ENCODE assay signal across 11 cellular contexts in the genomic region with DNA sequence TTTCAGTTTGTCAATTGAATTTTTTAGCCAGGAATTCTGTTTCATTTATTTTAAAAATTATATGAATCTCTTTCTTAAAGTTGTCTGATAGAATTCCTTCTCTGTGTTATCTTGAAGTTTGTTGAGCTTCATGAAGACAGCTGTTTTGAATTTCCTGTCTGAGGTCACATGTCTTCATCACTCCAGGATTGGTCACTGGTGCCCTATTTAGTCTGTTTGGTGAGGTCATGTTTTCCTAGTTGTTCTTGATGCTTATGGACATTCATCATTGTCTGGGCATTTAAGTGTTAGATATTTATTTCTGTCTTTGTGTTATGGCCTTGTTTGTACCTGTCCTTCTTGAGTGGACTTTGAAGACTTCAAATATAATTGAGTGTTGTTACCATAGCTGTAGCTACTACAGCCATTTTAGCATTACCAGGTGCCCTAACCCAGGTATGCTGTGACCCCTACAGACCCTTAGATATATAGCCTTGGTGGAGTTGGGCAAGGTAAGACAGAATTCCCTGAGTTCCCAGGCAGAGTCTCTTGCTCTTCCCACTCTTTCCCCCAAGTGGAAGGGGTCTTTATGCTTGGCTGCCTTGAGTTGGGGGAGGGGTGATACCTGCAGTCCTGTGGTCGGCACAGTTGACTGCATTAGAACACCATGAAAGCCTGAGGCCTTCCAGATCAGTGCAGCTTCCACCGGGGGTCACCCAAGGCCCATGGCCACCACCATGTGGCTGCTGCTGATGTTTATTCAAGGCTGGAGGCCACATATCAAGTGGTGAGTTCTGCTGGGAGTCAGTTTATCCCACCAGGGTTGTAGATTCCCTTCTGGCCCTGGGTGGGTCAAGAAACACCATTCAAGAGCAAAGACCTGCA.
A peak's percentile ranks its signal among the peaks of the same experiment; 100 is the strongest.
DNase-seq lines count a peak whose midpoint lies in the region; ATAC-seq and TF ChIP-seq lines count a peak whose summit lies in the region.
"Had no signal": no experiment of that assay in that cellular context is flagged by ENCODE, and none has a peak within 500 bp of the region (broad histone marks: within the 10 kb centered on the region; RNA-seq: fewer than 3 reads in every experiment).

No MANE protein-coding gene starts in this region.

- peak; percentile 5 for TF ChIP-seq CTCF in GM12864 (IDR thresholded peaks at IDR 0.05; ENCODE audit: low read depth, low read length, missing control alignments)
- peak; percentile 76 for TF ChIP-seq CTCF in endodermal cell (conservative IDR thresholded peaks at IDR 0.05)
- no peak for TF ChIP-seq CTCF in nephron progenitor cell (IDR thresholded peaks at IDR 0.05)

- peaks cover 5% of the 10 kb centered on the region for H3K9me3 Mint-ChIP-seq in endodermal cell
- H3K9me3 Mint-ChIP-seq in nephron progenitor cell, result no peaks in the 10 kb centered on the region
- H3K9me3 Mint-ChIP-seq: naive thymus-derived CD8-positive, alpha-beta T cell had no signal

- H3K9ac ChIP-seq in endodermal cell (ENCODE audit: extremely low read depth, low read length, poor library complexity, severe bottlenecking), result no peak overlapping the region

- H3K4me3 ChIP-seq in GM12864 (ENCODE audit: low read depth, low read length) (no peak overlapping the region), endodermal cell (ENCODE audit: low read length) (no peak overlapping the region)

- ATAC-seq in HG03039 (IDR thresholded peaks at IDR 0.05; ENCODE audit: unreplicated experiment), result no peak
- ATAC-seq: naive thymus-derived CD8-positive, alpha-beta T cell had no signal

- no peaks in the 10 kb centered on the region for H3K36me3 ChIP-seq in endodermal cell (ENCODE audit: control insufficient read depth, insufficient read depth, low read length)

- no peaks in the 10 kb centered on the region for H3K27me3 ChIP-seq in endodermal cell (ENCODE audit: control insufficient read depth, insufficient read depth, low read length, poor library complexity, severe bottlenecking)

- DNase-seq in GM12864 (ENCODE audit: low read depth) (no peak), NCI-H69 (lab: John Stamatoyannopoulos, UW) (peak; percentile 24), endodermal cell (peak; percentile 84), nephron progenitor cell (peak; percentile 6), occipital lobe (lab: John Stamatoyannopoulos, UW) (no peak), DMS79 (lab: John Stamatoyannopoulos, UW) (no peak)
- DNase-seq: GF-D8; head of caudate nucleus; naive thymus-derived CD8-positive, alpha-beta T cell; stimulated activated CD4-positive, alpha-beta T cell treated with anti-CD3 and anti-CD28 coated beads, Interleukin-1b, Interleukin-23, amount 100 ng/mL, for 48 hours had no signal

- peaks cover 8% of the 10 kb centered on the region for H3K36me3 Mint-ChIP-seq in endodermal cell (ENCODE audit: low read depth)
- peaks cover 19% of the 10 kb centered on the region for H3K36me3 Mint-ChIP-seq in nephron progenitor cell (ENCODE audit: low read depth)

- no peak overlapping the region for H3K27ac ChIP-seq in endodermal cell (ENCODE audit: low read depth, low read length)

- no peaks in the 10 kb centered on the region for H3K27me3 Mint-ChIP-seq in endodermal cell (ENCODE audit: insufficient read depth)
- peaks cover 2% of the 10 kb centered on the region for H3K27me3 Mint-ChIP-seq in nephron progenitor cell (ENCODE audit: low read depth, poor library complexity)

- H3K4me3 Mint-ChIP-seq in endodermal cell (no peak overlapping the region), nephron progenitor cell (no peak overlapping the region)
- H3K4me3 Mint-ChIP-seq: naive thymus-derived CD8-positive, alpha-beta T cell had no signal

- H3K4me1 ChIP-seq in endodermal cell (ENCODE audit: control insufficient read depth, insufficient read depth, low read length), result no peaks in the 10 kb centered on the region

- H3K9me3 ChIP-seq in endodermal cell (ENCODE audit: control insufficient read depth, low read length), result peaks cover 6% of the 10 kb centered on the region

- 77 to 79% methylated on average over 2 of the region's 2 CpGs for WGBS in endodermal cell (ENCODE audit: insufficient coverage in 1 of 2, insufficient read length in 1 of 2), 2 experiments

- H3K4me1 Mint-ChIP-seq in endodermal cell (peaks cover 9% of the 10 kb centered on the region), nephron progenitor cell (peaks cover 26% of the 10 kb centered on the region)
- H3K4me1 Mint-ChIP-seq: naive thymus-derived CD8-positive, alpha-beta T cell had no signal

- no peak overlapping the region for H3K27ac Mint-ChIP-seq in endodermal cell
- H3K27ac Mint-ChIP-seq in nephron progenitor cell, result no peak overlapping the region
- H3K27ac Mint-ChIP-seq: naive thymus-derived CD8-positive, alpha-beta T cell had no signal

Comparison
In these comparisons a context has a peak if more than half of its experiments do, and no peak if none do; other contexts are left out.
1. DNase-seq: peak in NCI-H69 (single experiment), endodermal cell (single experiment) and nephron progenitor cell (single experiment); none in GM12864 (single experiment), occipital lobe (single experiment) and DMS79 (single experiment).